Comparison of ENCODE assay signal across 16 cellular contexts in the genomic region with DNA sequence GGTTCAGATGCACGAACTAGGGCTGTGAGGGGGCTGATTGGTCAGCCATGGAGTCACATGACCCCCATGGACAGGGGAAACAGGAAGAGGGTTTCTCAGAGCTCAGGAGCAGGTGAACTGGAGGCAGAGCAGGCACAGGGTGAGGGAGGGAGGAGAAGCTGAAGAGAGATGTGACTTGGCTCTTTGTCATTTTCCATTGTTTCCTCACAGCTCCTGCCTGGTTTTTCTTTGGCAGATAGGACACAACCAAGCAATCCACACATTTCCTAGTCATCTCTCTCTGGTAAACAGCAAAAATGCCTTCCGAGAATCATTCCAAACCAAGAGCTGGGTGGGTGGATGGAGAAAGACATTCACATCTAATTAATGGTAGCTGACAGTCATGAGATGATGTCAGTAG. TPM values are rescaled to one million over a fixed set of nuclear protein-coding genes. Genes with fewer than 3 reads are reported as not detected.
DNase-seq lines count a peak whose midpoint lies in the region; ATAC-seq and TF ChIP-seq lines count a peak whose summit lies in the region.
"Had no signal": no experiment of that assay in that cellular context is flagged by ENCODE, and none has a peak within 500 bp of the region (broad histone marks: within the 10 kb centered on the region; RNA-seq: fewer than 3 reads in every experiment).

No MANE protein-coding gene starts in this region.

- TF ChIP-seq POLR2A in stomach (IDR thresholded peaks at IDR 0.05), result no peak

- peaks cover 59% of the 10 kb centered on the region for H3K4me1 ChIP-seq in adipocyte (ENCODE audit: control insufficient read depth, insufficient read depth, low read length)
- peaks cover 0 to 7% (median 2%) of the 10 kb centered on the region in 4 donors for H3K4me1 ChIP-seq in stomach
- no peaks in the 10 kb centered on the region for H3K4me1 ChIP-seq in mucosa of descending colon (ENCODE audit: low read depth)
- no peaks in the 10 kb centered on the region for H3K4me1 ChIP-seq in left ventricle myocardium inferior
- H3K4me1 ChIP-seq: SJCRH30 had no signal

- H3K9me3 Mint-ChIP-seq in activated naive CD4-positive, alpha-beta T cell treated with anti-CD3 and anti-CD28 coated beads for 36 hours, result no peaks in the 10 kb centered on the region
- H3K9me3 Mint-ChIP-seq: activated CD4-positive, alpha-beta memory T cell treated with anti-CD3 and anti-CD28 coated beads for 36 hours had no signal

- peak overlapping the region; percentile 59 for H3K9ac ChIP-seq in adipocyte (ENCODE audit: low read length)

- CTCF ChIA-PET in activated naive CD4-positive, alpha-beta T cell treated with anti-CD3 and anti-CD28 coated beads for 36 hours (lab: Charles Lee), result no interaction called here

- ATAC-seq in mucosa of descending colon, result no peak
- no peak for ATAC-seq in GM19397 (IDR thresholded peaks at IDR 0.05; ENCODE audit: unreplicated experiment)

- peak; percentile 75 for DNase-seq in EL
- DNase-seq in adipocyte (ENCODE audit: low read depth), result peak; percentile 71
- DNase-seq in kidney tubule cell (ENCODE audit: low spot score), result peak; percentile 23
- no peak for DNase-seq in stomach
- DNase-seq in activated naive CD4-positive, alpha-beta T cell treated with anti-CD3 and anti-CD28 coated beads for 36 hours, result no peak
- no peak for DNase-seq in mucosa of descending colon
- DNase-seq in left ventricle myocardium inferior, result no peak
- DNase-seq: activated CD4-positive, alpha-beta memory T cell treated with anti-CD3 and anti-CD28 coated beads for 36 hours; amygdala; CD4-positive, CD25-positive, alpha-beta regulatory T cell; dermis blood vessel endothelial cell; NCI-H1105; NCI-H2227 treated with DMSO at 0.1 percent for 48 hours; SJCRH30; stimulated activated CD4-positive, alpha-beta T cell treated with anti-CD3 and anti-CD28 coated beads, Interleukin-15, amount 100 ng/mL, for 24 hours had no signal

- no peaks in the 10 kb centered on the region for H3K4me1 Mint-ChIP-seq in activated naive CD4-positive, alpha-beta T cell treated with anti-CD3 and anti-CD28 coated beads for 36 hours (ENCODE audit: low read depth)
- H3K4me1 Mint-ChIP-seq: CD4-positive, CD25-positive, alpha-beta regulatory T cell had no signal

- 59 to 84% (median 77%) methylated on average over 2 of the region's 2 CpGs for WGBS in stomach, 5 donors

- TF ChIP-seq CTCF in stomach (IDR thresholded peaks at IDR 0.05) (no peak), mucosa of descending colon (IDR thresholded peaks at IDR 0.05) (no peak), left ventricle myocardium inferior (IDR thresholded peaks at IDR 0.05; ENCODE audit: borderline replicate concordance) (no peak)

- H3K9me3 ChIP-seq in adipocyte (ENCODE audit: control insufficient read depth, low read length) (no peaks in the 10 kb centered on the region), stomach (no peaks in the 10 kb centered on the region), mucosa of descending colon (no peaks in the 10 kb centered on the region), left ventricle myocardium inferior (replicated peaks) (no peaks in the 10 kb centered on the region)
- H3K9me3 ChIP-seq: SJCRH30 had no signal

- no peak for TF ChIP-seq EP300 in stomach (IDR thresholded peaks at IDR 0.05)

- H3K36me3 Mint-ChIP-seq in activated naive CD4-positive, alpha-beta T cell treated with anti-CD3 and anti-CD28 coated beads for 36 hours (ENCODE audit: low read depth), result no peaks in the 10 kb centered on the region
- H3K36me3 Mint-ChIP-seq: activated CD4-positive, alpha-beta memory T cell treated with anti-CD3 and anti-CD28 coated beads for 36 hours; CD4-positive, CD25-positive, alpha-beta regulatory T cell had no signal

- peak overlapping the region; percentile 5 for H3K4me3 ChIP-seq in adipocyte (ENCODE audit: low read length)
- H3K4me3 ChIP-seq in stomach, result no peak overlapping the region
- no peak overlapping the region for H3K4me3 ChIP-seq in mucosa of descending colon
- H3K4me3 ChIP-seq in left ventricle myocardium inferior, result no peak overlapping the region
- H3K4me3 ChIP-seq: SJCRH30 had no signal

- H3K4me3 Mint-ChIP-seq in activated naive CD4-positive, alpha-beta T cell treated with anti-CD3 and anti-CD28 coated beads for 36 hours, result no peak overlapping the region
- H3K4me3 Mint-ChIP-seq: activated CD4-positive, alpha-beta memory T cell treated with anti-CD3 and anti-CD28 coated beads for 36 hours; CD4-positive, CD25-positive, alpha-beta regulatory T cell had no signal

- peaks cover 4% of the 10 kb centered on the region for H3K27me3 Mint-ChIP-seq in activated naive CD4-positive, alpha-beta T cell treated with anti-CD3 and anti-CD28 coated beads for 36 hours (ENCODE audit: low read depth)
- H3K27me3 Mint-ChIP-seq: activated CD4-positive, alpha-beta memory T cell treated with anti-CD3 and anti-CD28 coated beads for 36 hours; CD4-positive, CD25-positive, alpha-beta regulatory T cell had no signal

- no peaks in the 10 kb centered on the region for H3K36me3 ChIP-seq in adipocyte (ENCODE audit: control insufficient read depth, insufficient read depth, low read length, severe bottlenecking)
- no peaks in the 10 kb centered on the region for H3K36me3 ChIP-seq in stomach
- no peaks in the 10 kb centered on the region for H3K36me3 ChIP-seq in mucosa of descending colon (ENCODE audit: low read depth)
- H3K36me3 ChIP-seq in left ventricle myocardium inferior, result no peaks in the 10 kb centered on the region
- H3K36me3 ChIP-seq: SJCRH30 had no signal

- H3K27ac Mint-ChIP-seq in activated naive CD4-positive, alpha-beta T cell treated with anti-CD3 and anti-CD28 coated beads for 36 hours, result no peak overlapping the region
- H3K27ac Mint-ChIP-seq: activated CD4-positive, alpha-beta memory T cell treated with anti-CD3 and anti-CD28 coated beads for 36 hours; CD4-positive, CD25-positive, alpha-beta regulatory T cell had no signal

- H3K27ac ChIP-seq in stomach (peak overlapping the region in 4 of 5 donors; percentile 24 to 47 (median 28)), left ventricle myocardium inferior (replicated peaks) (no peak overlapping the region)
- H3K27ac ChIP-seq: SJCRH30 had no signal

- H3K27me3 ChIP-seq in adipocyte (replicated peaks; ENCODE audit: control insufficient read depth, insufficient read depth, low read length), result no peaks in the 10 kb centered on the region
- no peaks in the 10 kb centered on the region for H3K27me3 ChIP-seq in stomach
- H3K27me3 ChIP-seq in left ventricle myocardium inferior (ENCODE audit: low read depth), result no peaks in the 10 kb centered on the region
- H3K27me3 ChIP-seq: SJCRH30 had no signal

- intact Hi-C loops in stomach (cut with DNase I; ENCODE audit: low total_unique reads) (no loop called here), mucosa of descending colon (cut with DNase I, micrococcal nuclease) (no loop called here), left ventricle myocardium inferior (cut with micrococcal nuclease) (no loop called here)
- intact Hi-C loops in activated naive CD4-positive, alpha-beta T cell treated with anti-CD3 and anti-CD28 coated beads for 36 hours (cut with micrococcal nuclease), result no loop called here

RNA-seq across cellular contexts. Expression of gene LMCD1, which starts 43.4 kb away (rescaled TPM):
- total RNA-seq in stomach, result 10 to 100 TPM in 3 of 5 donors, under 1 TPM in 2; 0.58 to 42.3 (median 17.4) TPM
- 10 to 100 TPM; 21.0 to 60.2 (median 45.5) TPM for polyA plus RNA-seq in stomach
- under 1 TPM; 0.81 to 0.94 TPM for total RNA-seq in activated naive CD4-positive, alpha-beta T cell treated with anti-CD3 and anti-CD28 coated beads for 36 hours
- total RNA-seq in mucosa of descending colon, result 1 to 10 TPM; 5.1 to 9.7 (median 7.2) TPM
- total RNA-seq in left ventricle myocardium inferior, result 72.9 TPM

Comparison
In these comparisons a context has a peak if more than half of its experiments do, and no peak if none do; other contexts are left out.
1. DNase-seq: peak in EL (single experiment), adipocyte (single experiment) and kidney tubule cell (single experiment); none in stomach (single experiment), activated naive CD4-positive, alpha-beta T cell treated with anti-CD3 and anti-CD28 coated beads for 36 hours (single experiment), mucosa of descending colon (0 of 3) and left ventricle myocardium inferior (single experiment).